29 cellular contexts compared by ENCODE assay signal in the genomic region with DNA sequence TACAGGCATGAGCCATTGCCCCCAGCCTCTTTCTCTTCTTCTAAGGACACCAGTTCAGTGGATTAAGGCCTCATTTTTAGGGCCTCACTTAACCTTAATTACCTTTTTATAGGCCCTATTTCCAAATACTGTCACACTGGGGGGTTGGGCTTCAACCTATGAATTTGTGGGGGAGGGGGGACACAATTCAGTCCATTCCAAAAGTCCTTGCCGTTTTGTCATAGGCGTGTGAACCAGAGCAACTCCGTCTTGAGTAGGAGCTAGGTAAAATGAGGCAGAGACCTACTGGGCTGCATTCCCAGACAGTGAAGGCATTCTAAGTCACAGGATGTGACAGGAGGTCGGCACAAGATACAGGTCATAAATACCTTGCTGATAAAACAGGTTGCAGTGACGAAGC.
"Had no signal": no experiment of that assay in that cellular context is flagged by ENCODE, and none has a peak within 500 bp of the region (broad histone marks: within the 10 kb centered on the region; RNA-seq: fewer than 3 reads in every experiment).

No MANE protein-coding gene starts in this region.

- H3K4me3 Mint-ChIP-seq: activated CD4-positive, alpha-beta memory T cell treated with anti-CD3 and anti-CD28 coated beads for 36 hours; activated CD8-positive, alpha-beta T cell treated with anti-CD3 and anti-CD28 coated beads, Interleukin-2, amount 10 ng/mL, durations not matched to agents 7 days and 5 days; activated naive CD4-positive, alpha-beta T cell treated with anti-CD3 and anti-CD28 coated beads for 36 hours; activated naive CD4-positive, alpha-beta T cell treated with anti-CD3 and anti-CD28 coated beads, Interleukin-2, amount 50 U/mL, for 24 hours; activated naive CD8-positive, alpha-beta T cell treated with anti-CD3 and anti-CD28 coated beads for 36 hours; activated naive CD8-positive, alpha-beta T cell treated with anti-CD3 and anti-CD28 coated beads, Interleukin-2, amount 50 U/mL, for 24 hours; activated T-helper 1 cell treated with anti-CD3 and anti-CD28 coated beads, Interleukin-12 subunit alpha, Interleukin-12 subunit beta, Interleukin-2, Interleukin-4 antibody, amounts not matched to agents 30 ng/mL and 10 ng/mL and 1 ng/mL, durations not matched to agents 14 hours and 24 hours and 36 hours had no signal

- ATAC-seq: activated CD8-positive, alpha-beta T cell treated with anti-CD3 and anti-CD28 coated beads, Interleukin-2, amount 10 ng/mL, durations not matched to agents 7 days and 5 days; activated naive CD8-positive, alpha-beta T cell treated with anti-CD3 and anti-CD28 coated beads, Interleukin-2, amount 50 U/mL, for 24 hours; body of pancreas; esophagus mucosa; gastrocnemius medialis; heart left ventricle had no signal

- H3K36me3 ChIP-seq: adrenal gland, colonic mucosa, gastrocnemius medialis, heart left ventricle had no signal

- H3K27me3 ChIP-seq: adrenal gland, body of pancreas, colonic mucosa, gastrocnemius medialis, heart left ventricle had no signal

- H3K27me3 Mint-ChIP-seq: activated CD4-positive, alpha-beta memory T cell treated with anti-CD3 and anti-CD28 coated beads for 36 hours; activated naive CD4-positive, alpha-beta T cell treated with anti-CD3 and anti-CD28 coated beads, Interleukin-2, amount 50 U/mL, for 24 hours; activated naive CD8-positive, alpha-beta T cell treated with anti-CD3 and anti-CD28 coated beads for 36 hours had no signal

- H3K4me1 Mint-ChIP-seq: activated naive CD4-positive, alpha-beta T cell treated with anti-CD3 and anti-CD28 coated beads, Interleukin-2, amount 50 U/mL, for 24 hours; activated naive CD8-positive, alpha-beta T cell treated with anti-CD3 and anti-CD28 coated beads for 36 hours had no signal

- H3K9me3 ChIP-seq: adrenal gland, body of pancreas, colonic mucosa, gastrocnemius medialis, heart left ventricle had no signal

- H3K36me3 Mint-ChIP-seq: activated CD4-positive, alpha-beta memory T cell treated with anti-CD3 and anti-CD28 coated beads for 36 hours; activated naive CD4-positive, alpha-beta T cell treated with anti-CD3 and anti-CD28 coated beads, Interleukin-2, amount 50 U/mL, for 24 hours; activated naive CD8-positive, alpha-beta T cell treated with anti-CD3 and anti-CD28 coated beads for 36 hours had no signal

- H3K9me3 Mint-ChIP-seq: activated CD4-positive, alpha-beta memory T cell treated with anti-CD3 and anti-CD28 coated beads for 36 hours; activated naive CD4-positive, alpha-beta T cell treated with anti-CD3 and anti-CD28 coated beads for 36 hours; activated naive CD4-positive, alpha-beta T cell treated with anti-CD3 and anti-CD28 coated beads, Interleukin-2, amount 50 U/mL, for 24 hours; activated naive CD8-positive, alpha-beta T cell treated with anti-CD3 and anti-CD28 coated beads, Interleukin-2, amount 50 U/mL, for 24 hours; activated T-helper 1 cell treated with anti-CD3 and anti-CD28 coated beads, Interleukin-12 subunit alpha, Interleukin-12 subunit beta, Interleukin-2, Interleukin-4 antibody, amounts not matched to agents 30 ng/mL and 10 ng/mL and 1 ng/mL, durations not matched to agents 14 hours and 24 hours and 36 hours; activated T-helper 2 cell treated with anti-CD3 and anti-CD28 coated beads, Interferon-gamma antibody, Interleukin-2, Interleukin-4, amounts not matched to agents 10 μg/mL and 5 μg/mL and 100 μg/mL, durations not matched to agents 14 hours and 24 hours and 36 hours had no signal

- H3K4me1 ChIP-seq: body of pancreas, colonic mucosa, gastrocnemius medialis had no signal

- H3K27ac Mint-ChIP-seq: activated CD4-positive, alpha-beta memory T cell treated with anti-CD3 and anti-CD28 coated beads for 36 hours; activated CD8-positive, alpha-beta T cell treated with anti-CD3 and anti-CD28 coated beads, Interleukin-2, amount 10 ng/mL, durations not matched to agents 7 days and 5 days; activated naive CD4-positive, alpha-beta T cell treated with anti-CD3 and anti-CD28 coated beads for 36 hours; activated naive CD4-positive, alpha-beta T cell treated with anti-CD3 and anti-CD28 coated beads, Interleukin-2, amount 50 U/mL, for 24 hours; activated naive CD8-positive, alpha-beta T cell treated with anti-CD3 and anti-CD28 coated beads for 36 hours; activated naive CD8-positive, alpha-beta T cell treated with anti-CD3 and anti-CD28 coated beads, Interleukin-2, amount 50 U/mL, for 24 hours; activated T-helper 1 cell treated with anti-CD3 and anti-CD28 coated beads, Interleukin-12 subunit alpha, Interleukin-12 subunit beta, Interleukin-2, Interleukin-4 antibody, amounts not matched to agents 30 ng/mL and 10 ng/mL and 1 ng/mL, durations not matched to agents 14 hours and 24 hours and 36 hours; activated T-helper 2 cell treated with anti-CD3 and anti-CD28 coated beads, Interferon-gamma antibody, Interleukin-2, Interleukin-4, amounts not matched to agents 10 μg/mL and 5 μg/mL and 100 μg/mL, durations not matched to agents 14 hours and 24 hours and 36 hours had no signal

- DNase-seq: activated CD4-positive, alpha-beta memory T cell treated with anti-CD3 and anti-CD28 coated beads for 36 hours; activated CD4-positive, alpha-beta T cell treated with anti-CD3 and anti-CD28 coated beads for 1 hour; activated CD4-positive, alpha-beta T cell treated with anti-CD3 and anti-CD28 coated beads for 4 hours; activated CD8-positive, alpha-beta memory T cell treated with anti-CD3 and anti-CD28 coated beads, Interleukin-2, amount 50 U/mL, for 48 hours; activated CD8-positive, alpha-beta T cell treated with anti-CD3 and anti-CD28 coated beads, Interleukin-2, amount 10 ng/mL, durations not matched to agents 7 days and 5 days; activated effector memory CD4-positive, alpha-beta T cell treated with anti-CD3 and anti-CD28 coated beads, Interleukin-2, amount 50 U/mL, for 16 hours; activated naive CD4-positive, alpha-beta T cell treated with anti-CD3 and anti-CD28 coated beads for 36 hours; activated naive CD8-positive, alpha-beta T cell treated with anti-CD3 and anti-CD28 coated beads for 36 hours; activated naive CD8-positive, alpha-beta T cell treated with anti-CD3 and anti-CD28 coated beads, Interleukin-2, amount 50 U/mL, for 24 hours; activated T-cell treated with anti-CD3 and anti-CD28 coated beads for 4 hours; activated T-cell treated with anti-CD3 and anti-CD28 coated beads, Interleukin-2, amount 50 U/mL, for 48 hours; adrenal gland; amygdala; aorta; body of pancreas; central memory CD4-positive, alpha-beta T cell; cerebellar nuclear complex; colonic mucosa; effector CD8-positive, alpha-beta T cell; foreskin fibroblast; gastrocnemius medialis; glutamatergic neuron; heart left ventricle; hippocampal formation; T-helper 2 cell had no signal

- H3K27ac ChIP-seq: adrenal gland, body of pancreas, colonic mucosa, gastrocnemius medialis, heart left ventricle had no signal

- H3K4me3 ChIP-seq: adrenal gland, body of pancreas, colonic mucosa, gastrocnemius medialis, heart left ventricle had no signal
